ENCODE assay signal across 21 cellular contexts in the genomic region with DNA sequence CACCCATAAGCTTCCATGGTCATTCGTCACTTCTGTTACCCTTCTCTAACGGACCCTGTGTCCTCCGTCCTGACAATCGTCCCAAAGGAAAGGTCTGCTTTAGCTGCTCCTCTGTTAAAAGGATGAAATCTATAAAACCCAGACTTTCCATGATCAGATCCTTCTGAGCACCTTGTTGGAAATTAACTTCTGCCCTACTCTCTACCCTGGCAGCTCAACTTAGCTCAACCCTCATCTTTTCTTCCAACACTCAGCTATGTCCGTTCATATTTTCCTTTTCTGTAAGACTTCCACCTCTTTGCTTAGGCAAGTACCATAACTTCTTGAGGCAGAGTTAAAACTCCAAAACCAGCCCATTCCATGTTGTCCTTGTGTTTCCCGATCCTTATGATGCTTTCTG.
DNase-seq lines count a peak whose midpoint lies in the region; ATAC-seq, FAIRE-seq and TF ChIP-seq lines count a peak whose summit lies in the region.
"Had no signal": no experiment of that assay in that cellular context is flagged by ENCODE, and none has a peak within 500 bp of the region (broad histone marks: within the 10 kb centered on the region; RNA-seq: fewer than 3 reads in every experiment).

No MANE protein-coding gene starts in this region.

- peak; percentile 26 to 43 for ATAC-seq in natural killer cell treated with Interleukin-12 subunit alpha and Interleukin-12 subunit beta and Interleukin-15 and Interleukin-18, amount 100 ng/mL, for 72 hours
- ATAC-seq in natural killer cell: no peak
- peak; percentile 7 for ATAC-seq in mucosa of descending colon
- no peak for ATAC-seq in GM18909 (IDR thresholded peaks at IDR 0.05; ENCODE audit: poor library complexity, unreplicated experiment)
- ATAC-seq: GM12878 had no signal

- H3K27me3 ChIP-seq in small intestine (ENCODE audit: control insufficient read depth in 2 of 2, insufficient read depth in 2 of 2, low read length in 2 of 2): no peaks in the 10 kb centered on the region
- H3K27me3 ChIP-seq in prostate gland (replicated peaks; ENCODE audit: insufficient read depth): no peaks in the 10 kb centered on the region
- H3K27me3 ChIP-seq: MG63 had no signal

- TF ChIP-seq POLR2A in prostate gland (IDR thresholded peaks at IDR 0.05): no peak

- no peaks in the 10 kb centered on the region for H3K4me1 Mint-ChIP-seq in natural killer cell treated with Interleukin-12 subunit alpha and Interleukin-12 subunit beta and Interleukin-15 and Interleukin-18, amount 100 ng/mL, for 72 hours (ENCODE audit: low read depth in 2 of 2)
- no peaks in the 10 kb centered on the region for H3K4me1 Mint-ChIP-seq in natural killer cell
- H3K4me1 Mint-ChIP-seq: CD14-positive monocyte had no signal

- no peaks in the 10 kb centered on the region for H3K4me1 ChIP-seq in mucosa of descending colon (ENCODE audit: low read depth)
- H3K4me1 ChIP-seq in small intestine (ENCODE audit: control insufficient read depth in 2 of 2, insufficient read depth in 1 of 2, low read depth in 1 of 2, low read length in 1 of 2): no peaks in the 10 kb centered on the region
- no peaks in the 10 kb centered on the region for H3K4me1 ChIP-seq in prostate gland (replicated peaks)
- H3K4me1 ChIP-seq: Caco-2 had no signal

- H3K27me3 Mint-ChIP-seq in natural killer cell treated with Interleukin-12 subunit alpha and Interleukin-12 subunit beta and Interleukin-15 and Interleukin-18, amount 100 ng/mL, for 72 hours: no peaks in the 10 kb centered on the region
- no peaks in the 10 kb centered on the region for H3K27me3 Mint-ChIP-seq in natural killer cell (ENCODE audit: low read depth in 2 of 2)

- H3K36me3 ChIP-seq in mucosa of descending colon (ENCODE audit: low read depth) (no peaks in the 10 kb centered on the region), small intestine (ENCODE audit: control insufficient read depth in 2 of 2, insufficient read depth in 2 of 2, low read length in 2 of 2) (no peaks in the 10 kb centered on the region), prostate gland (no peaks in the 10 kb centered on the region)
- H3K36me3 ChIP-seq: MG63 had no signal

- H3K27ac ChIP-seq in small intestine (ENCODE audit: low read depth in 1 of 2, low read length in 1 of 2) (no peak overlapping the region), prostate gland (no peak overlapping the region)
- H3K27ac ChIP-seq: PC-9 had no signal

- H3K9me3 ChIP-seq in mucosa of descending colon (no peaks in the 10 kb centered on the region), small intestine (ENCODE audit: control insufficient read depth, low read depth) (no peaks in the 10 kb centered on the region), prostate gland (no peaks in the 10 kb centered on the region)
- H3K9me3 ChIP-seq: Caco-2, MG63 had no signal

- no peak for DNase-seq in natural killer cell treated with Interleukin-12 subunit alpha and Interleukin-12 subunit beta and Interleukin-15 and Interleukin-18, amount 100 ng/mL, for 72 hours (ENCODE audit: low spot score)
- DNase-seq in natural killer cell (no peak), SK-N-DZ (ENCODE audit: low spot score) (peak; percentile 6), mucosa of descending colon (no peak), small intestine (no peak), prostate gland (ENCODE audit: low spot score) (no peak)
- no peak for DNase-seq in activated CD4-positive, alpha-beta T cell treated with anti-CD3 and anti-CD28 coated beads, Interleukin-2, amount 50 U/mL, for 48 hours
- DNase-seq: Caco-2, DMS53, GOT3, MG63, NCI-H1105 treated with DMSO at 0.1 percent for 48 hours, NCI-H187, NCI-H446 treated with DMSO at 0.1 percent for 48 hours, NCI-H748 treated with DMSO at 0.1 percent for 48 hours, PC-9 had no signal

- H3K4me3 ChIP-seq in mucosa of descending colon (no peak overlapping the region), small intestine (ENCODE audit: low read depth in 1 of 2, low read length in 2 of 2) (no peak overlapping the region), prostate gland (no peak overlapping the region)
- H3K4me3 ChIP-seq: GM12878, MG63, PC-9 had no signal

- H3K9me3 Mint-ChIP-seq in natural killer cell treated with Interleukin-12 subunit alpha and Interleukin-12 subunit beta and Interleukin-15 and Interleukin-18, amount 100 ng/mL, for 72 hours: no peaks in the 10 kb centered on the region
- H3K9me3 Mint-ChIP-seq in natural killer cell: no peaks in the 10 kb centered on the region

- 73 to 77% (median 76%) methylated on average over 6 of the region's 6 CpGs for WGBS in small intestine, 3 donors
- whole genome bisulfite sequencing in prostate gland: 75% methylated on average over 6 of the region's 6 CpGs

- FAIRE-seq in small intestine (lab: Jason Lieb, UNC): no peak
- FAIRE-seq: A204.1, GM12878, GM19239 had no signal

- intact Hi-C loops in natural killer cell (cut with micrococcal nuclease) (no loop called here), mucosa of descending colon (cut with DNase I, micrococcal nuclease) (no loop called here), prostate gland (cut with DNase I) (no loop called here)

- H3K4me3 Mint-ChIP-seq in natural killer cell treated with Interleukin-12 subunit alpha and Interleukin-12 subunit beta and Interleukin-15 and Interleukin-18, amount 100 ng/mL, for 72 hours: no peak overlapping the region
- H3K4me3 Mint-ChIP-seq in natural killer cell: no peak overlapping the region
- H3K4me3 Mint-ChIP-seq: CD14-positive monocyte had no signal

- no peak overlapping the region for H3K27ac Mint-ChIP-seq in natural killer cell treated with Interleukin-12 subunit alpha and Interleukin-12 subunit beta and Interleukin-15 and Interleukin-18, amount 100 ng/mL, for 72 hours
- H3K27ac Mint-ChIP-seq in natural killer cell: no peak overlapping the region
- H3K27ac Mint-ChIP-seq: CD14-positive monocyte had no signal

- no peak for TF ChIP-seq CTCF in natural killer cell (IDR thresholded peaks at IDR 0.05)
- TF ChIP-seq CTCF in mucosa of descending colon (IDR thresholded peaks at IDR 0.05): no peak
- no peak for TF ChIP-seq CTCF in prostate gland (IDR thresholded peaks at IDR 0.05)

- no peaks in the 10 kb centered on the region for H3K36me3 Mint-ChIP-seq in natural killer cell treated with Interleukin-12 subunit alpha and Interleukin-12 subunit beta and Interleukin-15 and Interleukin-18, amount 100 ng/mL, for 72 hours
- no peaks in the 10 kb centered on the region for H3K36me3 Mint-ChIP-seq in natural killer cell
- H3K36me3 Mint-ChIP-seq: CD14-positive monocyte had no signal

Comparison
In these comparisons a context has a peak if more than half of its experiments do, and no peak if none do; other contexts are left out.
1. ATAC-seq: peak in natural killer cell treated with Interleukin-12 subunit alpha and Interleukin-12 subunit beta and Interleukin-15 and Interleukin-18, amount 100 ng/mL, for 72 hours (2 of 2) and mucosa of descending colon (single experiment); none in natural killer cell (0 of 3) and GM18909 (single experiment).